17 cellular contexts compared by ENCODE assay signal in genomic region chr2:205324355-205324754, GRCh38.
DNase-seq lines count a peak whose midpoint lies in the region; ATAC-seq lines count a peak whose summit lies in the region.
"Had no signal": no experiment of that assay in that cellular context is flagged by ENCODE, and none has a peak within 500 bp of the region (broad histone marks: within the 10 kb centered on the region; RNA-seq: fewer than 3 reads in every experiment).

No MANE protein-coding gene starts in this region.

- no peak for DNase-seq in NCI-H69 (lab: John Stamatoyannopoulos, UW)
- no peak for DNase-seq in OCI-M2 (lab: John Stamatoyannopoulos, UW; ENCODE audit: unreplicated experiment)
- no peak for DNase-seq in activated CD4-positive, alpha-beta T cell treated with anti-CD3 and anti-CD28 coated beads, Interleukin-2, amount 10 ng/mL, durations not matched to agents 24 days and 14 days
- DNase-seq: activated naive CD8-positive, alpha-beta T cell treated with anti-CD3 and anti-CD28 coated beads, Interleukin-2, amount 10 ng/mL, durations not matched to agents 7 days and 5 days; brain microvascular endothelial cell; hippocampal formation; KBM-7; NCI-H2029; NCI-H446; stimulated activated CD4-positive, alpha-beta T cell treated with anti-CD3 and anti-CD28 coated beads, Interleukin-4, amount 100 ng/mL, for 24 hours had no signal

- H3K27ac Mint-ChIP-seq in activated CD4-positive, alpha-beta T cell treated with anti-CD3 and anti-CD28 coated beads, Interleukin-2, amount 10 ng/mL, durations not matched to agents 24 days and 14 days = no peak overlapping the region
- H3K27ac Mint-ChIP-seq: activated naive CD8-positive, alpha-beta T cell treated with anti-CD3 and anti-CD28 coated beads, Interleukin-2, amount 10 ng/mL, durations not matched to agents 7 days and 5 days had no signal

- H3K4me1 Mint-ChIP-seq in activated CD4-positive, alpha-beta T cell treated with anti-CD3 and anti-CD28 coated beads, Interleukin-2, amount 10 ng/mL, durations not matched to agents 24 days and 14 days = no peaks in the 10 kb centered on the region
- H3K4me1 Mint-ChIP-seq: activated naive CD8-positive, alpha-beta T cell treated with anti-CD3 and anti-CD28 coated beads, Interleukin-2, amount 10 ng/mL, durations not matched to agents 7 days and 5 days had no signal

- peaks cover 2% of the 10 kb centered on the region for H3K9me3 Mint-ChIP-seq in activated CD4-positive, alpha-beta T cell treated with anti-CD3 and anti-CD28 coated beads, Interleukin-2, amount 10 ng/mL, durations not matched to agents 24 days and 14 days
- H3K9me3 Mint-ChIP-seq: activated naive CD8-positive, alpha-beta T cell treated with anti-CD3 and anti-CD28 coated beads, Interleukin-2, amount 10 ng/mL, durations not matched to agents 7 days and 5 days had no signal

- intact Hi-C loops in activated CD4-positive, alpha-beta T cell treated with anti-CD3 and anti-CD28 coated beads, Interleukin-2, amount 10 ng/mL, durations not matched to agents 24 days and 14 days (cut with micrococcal nuclease) = loop anchor here (2.0 kb wide), 1 partner anchor 356 kb away; no protein-coding TSS in a partner anchor

- peak; percentile 54 for ATAC-seq in GM18858 (IDR thresholded peaks at IDR 0.05; ENCODE audit: unreplicated experiment)
- ATAC-seq in GM21576 (IDR thresholded peaks at IDR 0.05; ENCODE audit: unreplicated experiment) = peak; percentile 55
- peak; percentile 56 for ATAC-seq in HG03064 (IDR thresholded peaks at IDR 0.05; ENCODE audit: low read depth, unreplicated experiment)
- ATAC-seq in HG03565 (IDR thresholded peaks at IDR 0.05; ENCODE audit: unreplicated experiment) = peak; percentile 55
- ATAC-seq in GM19035 (IDR thresholded peaks at IDR 0.05; ENCODE audit: unreplicated experiment) = no peak
- ATAC-seq: A549, Right ventricle myocardium inferior had no signal

- no peaks in the 10 kb centered on the region for H3K36me3 Mint-ChIP-seq in activated CD4-positive, alpha-beta T cell treated with anti-CD3 and anti-CD28 coated beads, Interleukin-2, amount 10 ng/mL, durations not matched to agents 24 days and 14 days (ENCODE audit: low read depth)
- H3K36me3 Mint-ChIP-seq: activated naive CD8-positive, alpha-beta T cell treated with anti-CD3 and anti-CD28 coated beads, Interleukin-2, amount 10 ng/mL, durations not matched to agents 7 days and 5 days had no signal

- H3K4me3 Mint-ChIP-seq in activated CD4-positive, alpha-beta T cell treated with anti-CD3 and anti-CD28 coated beads, Interleukin-2, amount 10 ng/mL, durations not matched to agents 24 days and 14 days = no peak overlapping the region
- H3K4me3 Mint-ChIP-seq: activated naive CD8-positive, alpha-beta T cell treated with anti-CD3 and anti-CD28 coated beads, Interleukin-2, amount 10 ng/mL, durations not matched to agents 7 days and 5 days had no signal

- peaks cover 11% of the 10 kb centered on the region for H3K27me3 Mint-ChIP-seq in activated CD4-positive, alpha-beta T cell treated with anti-CD3 and anti-CD28 coated beads, Interleukin-2, amount 10 ng/mL, durations not matched to agents 24 days and 14 days
- H3K27me3 Mint-ChIP-seq: activated naive CD8-positive, alpha-beta T cell treated with anti-CD3 and anti-CD28 coated beads, Interleukin-2, amount 10 ng/mL, durations not matched to agents 7 days and 5 days had no signal
